Comparison of ENCODE assay signal across 20 cellular contexts in genomic region chr2:46446871-46447568, GRCh38. TPM values are rescaled to one million over a fixed set of nuclear protein-coding genes. Genes with fewer than 3 reads are reported as not detected.
DNase-seq lines count a peak whose midpoint lies in the region; ATAC-seq and TF ChIP-seq lines count a peak whose summit lies in the region.
"Had no signal": no experiment of that assay in that cellular context is flagged by ENCODE, and none has a peak within 500 bp of the region (broad histone marks: within the 10 kb centered on the region; RNA-seq: fewer than 3 reads in every experiment).

No MANE protein-coding gene starts in this region.

- no peak overlapping the region for H3K4me3 Mint-ChIP-seq in nephron progenitor cell
- H3K4me3 Mint-ChIP-seq: CD8-positive, alpha-beta memory T cell; HFFc6 had no signal

- no peak overlapping the region for H2BK120ac ChIP-seq in mesenchymal stem cell (ENCODE audit: low read depth, low read length)

- H3K9ac ChIP-seq in mesenchymal stem cell (ENCODE audit: low read length), result no peak overlapping the region
- H3K9ac ChIP-seq: SK-N-SH had no signal

- H3K27me3 Mint-ChIP-seq in nephron progenitor cell (ENCODE audit: low read depth, poor library complexity), result peaks cover 13% of the 10 kb centered on the region

- H3K36me3 Mint-ChIP-seq in nephron progenitor cell (ENCODE audit: low read depth), result no peaks in the 10 kb centered on the region

- no peak overlapping the region for H4K91ac ChIP-seq in mesenchymal stem cell (ENCODE audit: low read length)

- H3K18ac ChIP-seq in mesenchymal stem cell (ENCODE audit: low read depth in 1 of 2, low read length in 2 of 2), result no peak overlapping the region

- H3K9me3 Mint-ChIP-seq in nephron progenitor cell, result peaks cover 9% of the 10 kb centered on the region

- H3K27ac Mint-ChIP-seq in nephron progenitor cell, result no peak overlapping the region
- H3K27ac Mint-ChIP-seq: CD8-positive, alpha-beta memory T cell; HFFc6 had no signal

- no peak overlapping the region for H3K27ac ChIP-seq in AG04450 (ENCODE audit: low read depth, low read length)
- H3K27ac ChIP-seq in mesenchymal stem cell (ENCODE audit: low read length, poor library complexity, severe bottlenecking), result no peak overlapping the region

- H3K14ac ChIP-seq in mesenchymal stem cell (ENCODE audit: low read length in 2 of 2), result no peak overlapping the region

- H3K4me2 ChIP-seq in mesenchymal stem cell (ENCODE audit: low read length, poor library complexity, severe bottlenecking), result no peak overlapping the region
- H3K4me2 ChIP-seq: SK-N-SH had no signal

- no peak overlapping the region for H3K4ac ChIP-seq in mesenchymal stem cell (ENCODE audit: low read depth in 1 of 2, low read length in 2 of 2)

- TF ChIP-seq CTCF in AG04450 (IDR thresholded peaks at IDR 0.05; ENCODE audit: low read depth, low read length) (no peak), nephron progenitor cell (IDR thresholded peaks at IDR 0.05) (no peak)

- H2BK5ac ChIP-seq in mesenchymal stem cell (ENCODE audit: low read depth, low read length, poor library complexity, severe bottlenecking), result no peak overlapping the region

- H2BK15ac ChIP-seq in mesenchymal stem cell (ENCODE audit: low read depth, poor library complexity, severe bottlenecking), result no peak overlapping the region

- no peaks in the 10 kb centered on the region for H3K79me1 ChIP-seq in mesenchymal stem cell (replicated peaks; ENCODE audit: low read length, poor library complexity, severe bottlenecking)

- H3K4me3 ChIP-seq in AG04450 (ENCODE audit: low read depth, low read length) (no peak overlapping the region), mesenchymal stem cell (ENCODE audit: insufficient read depth in 1 of 2, low read depth in 1 of 2, low read length in 2 of 2) (no peak overlapping the region)

- H3K4me1 Mint-ChIP-seq in nephron progenitor cell, result no peaks in the 10 kb centered on the region

- H3K4me1 ChIP-seq in mesenchymal stem cell (ENCODE audit: control insufficient read depth, insufficient read depth, low read depth, low read length), result peaks cover 2% of the 10 kb centered on the region

- H2AK5ac ChIP-seq in mesenchymal stem cell (ENCODE audit: low read length, severe bottlenecking), result no peak overlapping the region

- peak overlapping the region in 1 of 2 experiments; percentile 32 for H2BK12ac ChIP-seq in mesenchymal stem cell (ENCODE audit: low read length in 2 of 2)

- H4K8ac ChIP-seq in mesenchymal stem cell (ENCODE audit: low read length), result no peak overlapping the region

- H2AFZ ChIP-seq in mesenchymal stem cell (ENCODE audit: low read depth, low read length), result no peak overlapping the region

- CTCF ChIA-PET in AG04450 (lab: Charles Lee), result no interaction called here

- H3K27me3 ChIP-seq in AG04450 (ENCODE audit: control insufficient read depth, insufficient read depth, low read length) (no peaks in the 10 kb centered on the region), mesenchymal stem cell (ENCODE audit: control insufficient read depth in 1 of 2, insufficient read depth in 1 of 2, low read length in 2 of 2) (no peaks in the 10 kb centered on the region)

- WGBS in mesenchymal stem cell, result 100% methylated on average over 3 of the region's 3 CpGs

- ATAC-seq in GM21786 (IDR thresholded peaks at IDR 0.05; ENCODE audit: unreplicated experiment), result no peak
- ATAC-seq in HG03521 (IDR thresholded peaks at IDR 0.05; ENCODE audit: unreplicated experiment), result no peak
- ATAC-seq: PC-3 had no signal

- peak; percentile 65 for DNase-seq in AG04450 (ENCODE audit: low read depth, low spot score)
- peak; percentile 59 for DNase-seq in HCEC 1CT
- DNase-seq in fibroblast of gingiva (ENCODE audit: low read depth), result peak; percentile 17
- peak; percentile 85 for DNase-seq in mesenchymal stem cell
- no peak for DNase-seq in nephron progenitor cell
- DNase-seq: C1 segment of cervical spinal cord; CD8-positive, alpha-beta memory T cell; DMS79 treated with DMSO at 0.1 percent for 48 hours; HFFc6; KG1; MV-4-11; NCI-H1694 treated with DMSO at 0.1 percent for 48 hours; NCI-H2227 treated with DMSO at 0.1 percent for 48 hours; NCI-H524 treated with DMSO at 0.1 percent for 48 hours; PC-3; RPMI8226; SHP77 treated with DMSO at 0.1 percent for 48 hours; SK-N-SH had no signal

- POLR2A ChIA-PET in AG04450 (lab: Yijun Ruan, JAX), result interaction anchor here (1.1 kb wide), 1 partner anchor 12 kb away, joined by 3 read pairs; no protein-coding TSS in a partner anchor

- no peak overlapping the region for H3K23ac ChIP-seq in mesenchymal stem cell (ENCODE audit: low read length in 2 of 2)

- H3K9me3 ChIP-seq in AG04450 (ENCODE audit: control insufficient read depth, insufficient read depth, low read length) (peaks cover 5% of the 10 kb centered on the region), mesenchymal stem cell (ENCODE audit: control insufficient read depth, low read length) (peaks cover 9% of the 10 kb centered on the region)

- H3K36me3 ChIP-seq in mesenchymal stem cell (ENCODE audit: control insufficient read depth in 1 of 2, insufficient read depth in 2 of 2, low read depth in 1 of 2, low read length in 2 of 2), result no peaks in the 10 kb centered on the region

RNA-seq across cellular contexts. Expression of gene TMEM247, which starts 32.3 kb away (rescaled TPM):
- not detected in 2 replicates for polyA plus RNA-seq in AG04450 (2011; rRNA removed)
- not detected in 2 replicates for polyA minus RNA-seq in AG04450 (2011; rRNA and poly(A)+ RNA removed)
- not detected for polyA plus RNA-seq in mesenchymal stem cell (2013, experiment 1 of 2)
- not detected for polyA plus RNA-seq in mesenchymal stem cell (2013, experiment 2 of 2)
- polyA plus RNA-seq: CD8-positive, alpha-beta memory T cell; SK-N-SH had no signal
